ENCODE assay signal across 8 cellular contexts in genomic region chr14:39762576-39763401, GRCh38.
DNase-seq lines count a peak whose midpoint lies in the region; ATAC-seq and TF ChIP-seq lines count a peak whose summit lies in the region.

No MANE protein-coding gene starts in this region.

- no CpG with 5 or more reads among the region's 16 CpGs for WGBS in neuronal stem cell (ENCODE audit: extremely low coverage in 2 of 2, insufficient read length in 2 of 2, insufficient replicate concordance in 1 of 2), 2 donors
- WGBS in sigmoid colon, 2 donors = 41 to 73% methylated on average over 16 of the region's 16 CpGs

- intact Hi-C loops in sigmoid colon (cut with DNase I) = no loop called here

- DNase-seq in GM06990 (ENCODE audit: extremely low read depth, insufficient read length) (peak; percentile 50), brain microvascular endothelial cell (no peak), neuronal stem cell (ENCODE audit: low spot score) (no peak), sigmoid colon (no peak), cortex of kidney (lab: John Stamatoyannopoulos, UW) (no peak)
- DNase-seq in activated naive CD4-positive, alpha-beta T cell treated with anti-CD3 and anti-CD28 coated beads, Interleukin-2, amount 50 U/mL, for 72 hours (ENCODE audit: low spot score in 2 of 2) = peak in 1 of 2 donors; percentile 62

- no peak overlapping the region for H2AK5ac ChIP-seq in neuronal stem cell (ENCODE audit: low read depth, low read length)

- TF ChIP-seq CTCF in GM06990 (IDR thresholded peaks at IDR 0.05; ENCODE audit: insufficient read depth, low read length, poor library complexity, severe bottlenecking) = no peak
- TF ChIP-seq CTCF in brain microvascular endothelial cell (IDR thresholded peaks at IDR 0.05; ENCODE audit: low read depth, low read length, missing control alignments) = no peak
- no peak for TF ChIP-seq CTCF in sigmoid colon (IDR thresholded peaks at IDR 0.05)

- ATAC-seq in GM19463 (IDR thresholded peaks at IDR 0.05; ENCODE audit: unreplicated experiment) (peak; percentile 67), HG03432 (IDR thresholded peaks at IDR 0.05; ENCODE audit: unreplicated experiment) (peak; percentile 78)
- peak; percentile 91 to 98 for ATAC-seq in activated naive CD4-positive, alpha-beta T cell treated with anti-CD3 and anti-CD28 coated beads, Interleukin-2, amount 50 U/mL, for 72 hours

- H3K27ac ChIP-seq in brain microvascular endothelial cell (no peak overlapping the region), neuronal stem cell (replicated peaks; ENCODE audit: low read length) (no peak overlapping the region), sigmoid colon (no peak overlapping the region)

- no peak overlapping the region for H2BK120ac ChIP-seq in neuronal stem cell (ENCODE audit: low read depth, low read length)

- no peak overlapping the region for H3K4me3 ChIP-seq in GM06990 (replicated peaks; ENCODE audit: low read depth, low read length)
- H3K4me3 ChIP-seq in brain microvascular endothelial cell (ENCODE audit: low read depth, low read length) = no peak overlapping the region
- no peak overlapping the region for H3K4me3 ChIP-seq in neuronal stem cell (ENCODE audit: low read length in 2 of 2)
- H3K4me3 ChIP-seq in sigmoid colon = no peak overlapping the region

- H2BK15ac ChIP-seq in neuronal stem cell (ENCODE audit: low read length) = no peak overlapping the region

- no peaks in the 10 kb centered on the region for H3K9me3 ChIP-seq in neuronal stem cell (replicated peaks in 1 of 2; ENCODE audit: control insufficient read depth in 2 of 2, insufficient read depth in 1 of 2, low read depth in 1 of 2, low read length in 2 of 2)
- H3K9me3 ChIP-seq in sigmoid colon = no peaks in the 10 kb centered on the region

- H4K8ac ChIP-seq in neuronal stem cell (ENCODE audit: low read depth, low read length) = no peak overlapping the region

- H3K14ac ChIP-seq in neuronal stem cell (ENCODE audit: low read length) = no peak overlapping the region

- peaks cover 0 to 5% of the 10 kb centered on the region in 2 donors for H3K36me3 Mint-ChIP-seq in activated naive CD4-positive, alpha-beta T cell treated with anti-CD3 and anti-CD28 coated beads, Interleukin-2, amount 50 U/mL, for 72 hours

- peak overlapping the region in 1 of 2 donors; percentile 67 for H3K27ac Mint-ChIP-seq in activated naive CD4-positive, alpha-beta T cell treated with anti-CD3 and anti-CD28 coated beads, Interleukin-2, amount 50 U/mL, for 72 hours

- no peak for TF ChIP-seq POLR2A in sigmoid colon (IDR thresholded peaks at IDR 0.05)

- no peak overlapping the region for H3K4me2 ChIP-seq in neuronal stem cell (ENCODE audit: insufficient read depth, low read length, poor library complexity, severe bottlenecking)

- H3K27me3 ChIP-seq in GM06990 (replicated peaks; ENCODE audit: control insufficient read depth, insufficient read depth, low read length) = no peaks in the 10 kb centered on the region
- H3K27me3 ChIP-seq in brain microvascular endothelial cell (replicated peaks) = no peaks in the 10 kb centered on the region
- no peaks in the 10 kb centered on the region for H3K27me3 ChIP-seq in neuronal stem cell (ENCODE audit: control insufficient read depth in 3 of 3, insufficient read depth in 3 of 3, low read depth in 1 of 3, low read length in 3 of 3)
- no peaks in the 10 kb centered on the region for H3K27me3 ChIP-seq in sigmoid colon

- H4K91ac ChIP-seq in neuronal stem cell (ENCODE audit: low read depth, low read length, poor library complexity) = no peak overlapping the region

- H2BK5ac ChIP-seq in neuronal stem cell (ENCODE audit: low read length) = no peak overlapping the region

- TF ChIP-seq EP300 in sigmoid colon (IDR thresholded peaks at IDR 0.05) = no peak

- no peak overlapping the region for H2AFZ ChIP-seq in neuronal stem cell (ENCODE audit: low read length)

- H3K36me3 ChIP-seq in GM06990 (ENCODE audit: control insufficient read depth, insufficient read depth, low read length) (no peaks in the 10 kb centered on the region), brain microvascular endothelial cell (replicated peaks) (no peaks in the 10 kb centered on the region), neuronal stem cell (replicated peaks in 1 of 2; ENCODE audit: control insufficient read depth in 2 of 2, insufficient read depth in 2 of 2, low read length in 2 of 2) (no peaks in the 10 kb centered on the region), sigmoid colon (no peaks in the 10 kb centered on the region)

- no peak overlapping the region for H3K9ac ChIP-seq in neuronal stem cell (ENCODE audit: low read depth, low read length, poor library complexity)

- no peaks in the 10 kb centered on the region for H3K4me1 ChIP-seq in neuronal stem cell (ENCODE audit: control insufficient read depth in 2 of 2, insufficient read depth in 1 of 2, low read depth in 1 of 2, low read length in 2 of 2)
- no peaks in the 10 kb centered on the region for H3K4me1 ChIP-seq in sigmoid colon

- no peak overlapping the region for H3K4ac ChIP-seq in neuronal stem cell (ENCODE audit: low read length)

- H3K79me1 ChIP-seq in neuronal stem cell (ENCODE audit: low read depth, low read length) = no peaks in the 10 kb centered on the region

- in situ Hi-C loops in brain microvascular endothelial cell (cut with HindIII; ENCODE audit: low pct_ligation_motif_present, low sequenced_read_pairs) = no loop called here

- H2BK12ac ChIP-seq in neuronal stem cell (ENCODE audit: low read length) = no peak overlapping the region

- no peak overlapping the region for H3K18ac ChIP-seq in neuronal stem cell (ENCODE audit: low read length)

- no peaks in the 10 kb centered on the region for H3K9me3 Mint-ChIP-seq in activated naive CD4-positive, alpha-beta T cell treated with anti-CD3 and anti-CD28 coated beads, Interleukin-2, amount 50 U/mL, for 72 hours

- H3K23ac ChIP-seq in neuronal stem cell (ENCODE audit: low read depth, low read length, poor library complexity) = no peak overlapping the region
